In genomic region chr11:86587559-86588193, GRCh38 we compare ENCODE assay signal across 12 cellular contexts.
A peak's percentile ranks its signal among the peaks of the same experiment; 100 is the strongest.
DNase-seq lines count a peak whose midpoint lies in the region; ATAC-seq, FAIRE-seq and TF ChIP-seq lines count a peak whose summit lies in the region.
"Had no signal": no experiment of that assay in that cellular context is flagged by ENCODE, and none has a peak within 500 bp of the region (broad histone marks: within the 10 kb centered on the region; RNA-seq: fewer than 3 reads in every experiment).

No MANE protein-coding gene starts in this region.

- TF ChIP-seq CTCF in A549 (IDR thresholded peaks at IDR 0.05) (no peak), esophagus squamous epithelium (IDR thresholded peaks at IDR 0.05) (no peak), stomach (IDR thresholded peaks at IDR 0.05) (no peak)

- TF ChIP-seq RAD21 in A549 (conservative IDR thresholded peaks at IDR 0.05 in 1 of 2, IDR thresholded peaks at IDR 0.05 in 1 of 2) = no peak

- no peak for DNase-seq in A549 (ENCODE audit: low read depth in 1 of 2, low spot score in 1 of 2)
- DNase-seq in esophagus squamous epithelium (lab: John Stamatoyannopoulos, UW) = no peak
- no peak for DNase-seq in stomach
- no peak for DNase-seq in GM12892 (ENCODE audit: insufficient read length)
- DNase-seq: CD8-positive, alpha-beta T cell; Kasumi-1; NCI-H82 had no signal

- no peaks in the 10 kb centered on the region for H3K27me3 ChIP-seq in HUES64 (ENCODE audit: insufficient read depth, low read length)
- H3K27me3 ChIP-seq in esophagus squamous epithelium = no peaks in the 10 kb centered on the region
- no peaks in the 10 kb centered on the region for H3K27me3 ChIP-seq in stomach

- ATAC-seq in A549 (no peak), GM19397 (IDR thresholded peaks at IDR 0.05; ENCODE audit: unreplicated experiment) (no peak), GM21360 (IDR thresholded peaks at IDR 0.05; ENCODE audit: unreplicated experiment) (no peak)
- ATAC-seq: CD8-positive, alpha-beta T cell had no signal

- POLR2A ChIA-PET in A549 (lab: Yijun Ruan, JAX) = no interaction called here

- H3K9ac ChIP-seq in HUES64 (ENCODE audit: low read depth, low read length) = no peak overlapping the region

- no peak overlapping the region for H3K4me3 ChIP-seq in A549
- no peak overlapping the region for H3K4me3 ChIP-seq in HUES64 (ENCODE audit: low read length)
- H3K4me3 ChIP-seq in esophagus squamous epithelium = no peak overlapping the region
- H3K4me3 ChIP-seq in stomach = no peak overlapping the region

- CTCF ChIA-PET in A549 (lab: Yijun Ruan, JAX) = interaction anchor here (1.2 kb wide), 2 partner anchors 12 to 128 kb away, joined by 3 read pairs; no protein-coding TSS in a partner anchor

- H3K4me1 ChIP-seq in A549 (peaks cover 29% of the 10 kb centered on the region), HUES64 (ENCODE audit: insufficient read depth, low read length) (peaks cover 37% of the 10 kb centered on the region), esophagus squamous epithelium (peaks cover 0 to 20% (median 14%) of the 10 kb centered on the region in 3 donors), stomach (peaks cover 0 to 23% (median 11%) of the 10 kb centered on the region in 4 donors)

- WGBS in A549 (ENCODE audit: missing lambda C conversion rate) = 89% methylated on average over 3 of the region's 3 CpGs
- 100% methylated on average over 2 of the region's 3 CpGs for WGBS in HUES64
- 60 to 70% methylated on average over 3 of the region's 3 CpGs for WGBS in esophagus squamous epithelium, 2 donors
- WGBS in stomach, 5 donors = 81 to 89% (median 85%) methylated on average over 3 of the region's 3 CpGs

- TF ChIP-seq POLR2A in A549 (IDR thresholded peaks at IDR 0.05; ENCODE audit: low read length) (no peak), esophagus squamous epithelium (IDR thresholded peaks at IDR 0.05) (no peak), stomach (IDR thresholded peaks at IDR 0.05) (no peak), GM12892 (IDR thresholded peaks at IDR 0.05; ENCODE audit: low read depth, low read length) (no peak)

- no peak overlapping the region for H3K4me2 ChIP-seq in A549

- H3K9me3 ChIP-seq in A549 (no peaks in the 10 kb centered on the region), HUES64 (ENCODE audit: insufficient read depth, low read depth, low read length) (no peaks in the 10 kb centered on the region), esophagus squamous epithelium (no peaks in the 10 kb centered on the region), stomach (no peaks in the 10 kb centered on the region)

- TF ChIP-seq EP300 in A549 (IDR thresholded peaks at IDR 0.05) (no peak), stomach (IDR thresholded peaks at IDR 0.05) (no peak)

- FAIRE-seq in A549 (lab: Jason Lieb, UNC) (no peak), GM12892 (lab: Jason Lieb, UNC) (no peak)
- FAIRE-seq: H54, RCC 7860 had no signal

- H3K36me3 ChIP-seq in HUES64 (ENCODE audit: insufficient read depth, low read length) (no peaks in the 10 kb centered on the region), esophagus squamous epithelium (no peaks in the 10 kb centered on the region), stomach (no peaks in the 10 kb centered on the region)

- intact Hi-C loops in esophagus squamous epithelium (cut with DNase I) = no loop called here
- intact Hi-C loops in stomach (cut with DNase I; ENCODE audit: low total_unique reads) = no loop called here

- H3K27ac ChIP-seq in A549 (peak overlapping the region in 1 of 2 experiments; percentile 90; a peak in 2 of 6 replicates), HUES64 (ENCODE audit: low read depth, low read length) (peak overlapping the region; percentile 50; the same call in 1 of the 2 replicates), esophagus squamous epithelium (peak overlapping the region in 3 of 4 donors; percentile 17 to 51 (median 31)), stomach (peak overlapping the region in 3 of 5 donors; percentile 20 to 60 (median 46))

TF ChIP-seq in A549, 52 proteins besides CTCF, POLR2A, EP300 and RAD21:
- TF ChIP-seq KDM1A (IDR thresholded peaks at IDR 0.05; ENCODE audit: low read depth) = peak; percentile 48; the same call in 1 of the 2 replicates
- TF ChIP-seq TFCP2L1 (CRISPR knock-in tag; IDR thresholded peaks at IDR 0.05) = no peak
- TF ChIP-seq EHF (CRISPR knock-in tag; IDR thresholded peaks at IDR 0.05) = no peak
